31 cellular contexts compared by ENCODE assay signal in genomic region chr2:237351046-237351445, GRCh38.
DNase-seq lines count a peak whose midpoint lies in the region; ATAC-seq, FAIRE-seq and TF ChIP-seq lines count a peak whose summit lies in the region.
"Had no signal": no experiment of that assay in that cellular context is flagged by ENCODE, and none has a peak within 500 bp of the region (broad histone marks: within the 10 kb centered on the region; RNA-seq: fewer than 3 reads in every experiment).

No MANE protein-coding gene starts in this region.

- H3K4me1 ChIP-seq in keratinocyte (ENCODE audit: control insufficient read depth, extremely low read depth, insufficient read depth, low read length) (peaks cover 22% of the 10 kb centered on the region), smooth muscle cell (ENCODE audit: low read depth) (no peaks in the 10 kb centered on the region)
- H3K4me1 ChIP-seq: left lung, transverse colon had no signal

- peak overlapping the region; percentile 40 for H3K4me2 ChIP-seq in keratinocyte (ENCODE audit: control insufficient read depth, extremely low read depth, insufficient read depth, low read depth, low read length)
- no peak overlapping the region for H3K4me2 ChIP-seq in smooth muscle cell
- H3K4me2 ChIP-seq: BLaER1 treated with 17β-estradiol and CSF1 and Interleukin-3, amounts not matched to agents 10 nM and 100 nM had no signal

- H3K27ac ChIP-seq in RWPE1, result peak overlapping the region; percentile 72
- no peak overlapping the region for H3K27ac ChIP-seq in keratinocyte (ENCODE audit: control insufficient read depth, insufficient read depth, low read length)
- H3K27ac ChIP-seq in smooth muscle cell (ENCODE audit: low read depth), result peak overlapping the region; percentile 65
- H3K27ac ChIP-seq: BLaER1 treated with 17β-estradiol and CSF1 and Interleukin-3, amounts not matched to agents 10 nM and 100 nM; epithelial cell of prostate; left lung; neutrophil had no signal

- H3F3A ChIP-seq in smooth muscle cell (ENCODE audit: low read depth), result peaks cover 93% of the 10 kb centered on the region

- H4K20me1 ChIP-seq in keratinocyte (ENCODE audit: control insufficient read depth, extremely low read depth, insufficient read depth, low read length) (no peaks in the 10 kb centered on the region), smooth muscle cell (ENCODE audit: low read depth) (peaks cover 8% of the 10 kb centered on the region)
- H4K20me1 ChIP-seq: BLaER1 treated with 17β-estradiol and CSF1 and Interleukin-3, amounts not matched to agents 10 nM and 100 nM had no signal

- H3K9me3 ChIP-seq in keratinocyte (ENCODE audit: control insufficient read depth, low read depth, low read length) (no peaks in the 10 kb centered on the region), smooth muscle cell (replicated peaks; ENCODE audit: low read depth) (no peaks in the 10 kb centered on the region)
- H3K9me3 ChIP-seq: BLaER1 treated with 17β-estradiol and CSF1 and Interleukin-3, amounts not matched to agents 10 nM and 100 nM; breast epithelium; left lung; neutrophil; transverse colon had no signal

- POLR2A ChIA-PET in HEK293T (lab: Yijun Ruan, JAX) (no interaction called here), RWPE1 (lab: Yijun Ruan, JAX; ENCODE audit: low non-redundant PET) (no interaction called here)

- H2AFZ ChIP-seq in keratinocyte (ENCODE audit: control insufficient read depth, low read length) (no peak overlapping the region), smooth muscle cell (ENCODE audit: low read depth) (no peak overlapping the region)

- DNase-seq in HEK293T (ENCODE audit: extremely low spot score) (peak; percentile 10), RWPE1 (ENCODE audit: low spot score) (no peak), keratinocyte (ENCODE audit: low read depth, low spot score) (no peak), smooth muscle cell (lab: John Stamatoyannopoulos, UW; ENCODE audit: unreplicated experiment) (no peak), hepatic stellate cell (ENCODE audit: low spot score) (no peak)
- DNase-seq: activated CD4-positive, alpha-beta T cell treated with anti-CD3 and anti-CD28 coated beads, Interleukin-2, amount 50 U/mL, for 48 hours; activated CD4-positive, CD25-positive, alpha-beta regulatory T cell; activated CD8-positive, alpha-beta memory T cell treated with anti-CD3 and anti-CD28 coated beads, Interleukin-2, amount 50 U/mL, for 4 hours; COR-L47; DMS53; effector CD4-positive, alpha-beta T cell; HCEC 1CT; left lung; NCI-H1048; NCI-H187 treated with DMSO at 0.1 percent for 48 hours; stimulated activated CD4-positive, alpha-beta T cell treated with anti-CD3 and anti-CD28 coated beads, Interleukin-1b, Interleukin-23, amount 100 ng/mL, for 48 hours; stimulated activated CD8-positive, alpha-beta memory T cell treated with anti-CD3 and anti-CD28 coated beads, Interleukin-4, amount 100 ng/mL, for 48 hours; stimulated activated naive CD8-positive, alpha-beta T cell treated with anti-CD3 and anti-CD28 coated beads, Interleukin-15, amount 100 ng/mL, for 72 hours; SW 1271; transverse colon had no signal

- no peaks in the 10 kb centered on the region for H3K9me1 ChIP-seq in keratinocyte (ENCODE audit: control insufficient read depth, extremely low read depth, insufficient read depth, low read length)

- ATAC-seq in activated CD4-positive, CD25-positive, alpha-beta regulatory T cell treated with anti-CD3 and anti-CD28 coated beads, Interleukin-2, amount 50 U/mL, for 24 hours, result no peak
- ATAC-seq in HG02588 (IDR thresholded peaks at IDR 0.05; ENCODE audit: unreplicated experiment) (no peak), GM21528 (IDR thresholded peaks at IDR 0.05; ENCODE audit: low FRiP score, unreplicated experiment) (no peak)
- ATAC-seq: activated T-helper 17 cell treated with anti-CD3 and anti-CD28 coated beads, Interleukin-2, amount 50 U/mL, for 72 hours; left lung; stimulated activated naive CD8-positive, alpha-beta T cell treated with anti-CD3 and anti-CD28 coated beads, Interleukin-15, amount 100 ng/mL, for 72 hours had no signal

- no peak for FAIRE-seq in keratinocyte (lab: Jason Lieb, UNC)
- FAIRE-seq: G401.6, RCC 7860 had no signal

- dilution Hi-C loops in keratinocyte (cut with MboI; ENCODE audit: extremely low pct_ligation_motif_present, low sequenced_read_pairs), result no loop called here

- WGBS in smooth muscle cell (ENCODE audit: low lambda C conversion rate), result 66% methylated on average over 8 of the region's 8 CpGs

- peaks cover 38% of the 10 kb centered on the region for H3K27me3 ChIP-seq in keratinocyte (ENCODE audit: control insufficient read depth, extremely low read depth, insufficient read depth, low read length)
- H3K27me3 ChIP-seq in smooth muscle cell (ENCODE audit: low read depth), result no peaks in the 10 kb centered on the region
- H3K27me3 ChIP-seq: BLaER1 treated with 17β-estradiol and CSF1 and Interleukin-3, amounts not matched to agents 10 nM and 100 nM; breast epithelium; transverse colon had no signal

- no peaks in the 10 kb centered on the region for H3K36me3 ChIP-seq in keratinocyte (ENCODE audit: control insufficient read depth in 2 of 2, extremely low read depth in 1 of 2, insufficient read depth in 2 of 2, low read length in 2 of 2)
- peaks cover 36% of the 10 kb centered on the region for H3K36me3 ChIP-seq in smooth muscle cell (ENCODE audit: low read depth)
- H3K36me3 ChIP-seq: BLaER1 treated with 17β-estradiol and CSF1 and Interleukin-3, amounts not matched to agents 10 nM and 100 nM; breast epithelium; left lung; neutrophil; transverse colon had no signal

- H3K4me3 ChIP-seq in keratinocyte (ENCODE audit: control insufficient read depth in 2 of 3, extremely low read depth in 1 of 3, insufficient read depth in 2 of 3, low read depth in 1 of 3, low read length in 3 of 3) (no peak overlapping the region), smooth muscle cell (no peak overlapping the region)
- H3K4me3 ChIP-seq: BLaER1 treated with 17β-estradiol and CSF1 and Interleukin-3, amounts not matched to agents 10 nM and 100 nM; breast epithelium; left lung; skin epidermis; transverse colon had no signal

- TF ChIP-seq CTCF in RWPE1 (conservative IDR thresholded peaks at IDR 0.05; ENCODE audit: low read depth) (no peak), keratinocyte (optimal IDR thresholded peaks at IDR 0.05 in 1 of 3, IDR thresholded peaks at IDR 0.05 in 1 of 3, conservative IDR thresholded peaks at IDR 0.05 in 1 of 3; ENCODE audit: extremely low read depth in 1 of 3, insufficient read depth in 2 of 3, low read length in 3 of 3) (no peak), smooth muscle cell (IDR thresholded peaks at IDR 0.05; ENCODE audit: borderline replicate concordance, insufficient read depth, poor library complexity, severe bottlenecking) (no peak)

- CTCF ChIA-PET in HEK293T (lab: Yijun Ruan, JAX), result no interaction called here
- CTCF ChIA-PET in RWPE1 (lab: Yijun Ruan, JAX), result interaction anchor here (0.6 kb wide), 1 partner anchor 71 kb away, joined by 3 read pairs; no protein-coding TSS in a partner anchor

- H3K79me2 ChIP-seq in keratinocyte (ENCODE audit: control insufficient read depth, insufficient read depth, low read length) (no peaks in the 10 kb centered on the region), smooth muscle cell (ENCODE audit: low read depth) (peaks cover 56% of the 10 kb centered on the region)

- H3K9ac ChIP-seq in keratinocyte (ENCODE audit: control insufficient read depth, extremely low read depth, insufficient read depth, low read length) (no peak overlapping the region), smooth muscle cell (ENCODE audit: low read depth) (no peak overlapping the region)
- H3K9ac ChIP-seq: BLaER1 treated with 17β-estradiol and CSF1 and Interleukin-3, amounts not matched to agents 10 nM and 100 nM had no signal

TF ChIP-seq in HEK293T, 16 proteins besides CTCF, POLR2A, EP300 and RAD21:
- no peak for TF ChIP-seq FOXA1 (IDR thresholded peaks at IDR 0.05)
- no peak for TF ChIP-seq SUZ12 (IDR thresholded peaks at IDR 0.05)
